In genomic region chr14:99252443-99252939, GRCh38 we compare ENCODE assay signal across 22 cellular contexts. TPM values are rescaled to one million over a fixed set of nuclear protein-coding genes. Genes with fewer than 3 reads are reported as not detected.
DNase-seq lines count a peak whose midpoint lies in the region; ATAC-seq, FAIRE-seq and TF ChIP-seq lines count a peak whose summit lies in the region.
"Had no signal": no experiment of that assay in that cellular context is flagged by ENCODE, and none has a peak within 500 bp of the region (broad histone marks: within the 10 kb centered on the region; RNA-seq: fewer than 3 reads in every experiment).

No MANE protein-coding gene starts in this region.

- H3K27me3 Mint-ChIP-seq in stimulated activated naive CD8-positive, alpha-beta T cell treated with anti-CD3 and anti-CD28 coated beads, Interleukin-15, Interleukin-2, amounts not matched to agents 100 ng/mL and 50 ng/mL, for 24 hours: no peaks in the 10 kb centered on the region
- no peaks in the 10 kb centered on the region for H3K27me3 Mint-ChIP-seq in activated CD4-positive, alpha-beta memory T cell treated with anti-CD3 and anti-CD28 coated beads, Interleukin-2, amount 10 ng/mL, durations not matched to agents 7 days and 5 days
- H3K27me3 Mint-ChIP-seq in central memory CD8-positive, alpha-beta T cell: no peaks in the 10 kb centered on the region

- FAIRE-seq in GM12892 (lab: Jason Lieb, UNC): no peak
- FAIRE-seq: bronchial epithelial cell, GM12891, K562 had no signal

- H3K4me3 ChIP-seq in thymus (ENCODE audit: low read length) (no peak overlapping the region), BE2C (ENCODE audit: low read depth, low read length) (no peak overlapping the region)
- H3K4me3 ChIP-seq: K562, MG63, SJSA1 had no signal

- H3K36me3 ChIP-seq in thymus (ENCODE audit: control insufficient read depth, insufficient read depth) (peaks cover 82% of the 10 kb centered on the region), BE2C (no peaks in the 10 kb centered on the region)
- H3K36me3 ChIP-seq: MG63, SJSA1 had no signal

- POLR2A ChIA-PET in activated CD4-positive, alpha-beta memory T cell treated with anti-CD3 and anti-CD28 coated beads, Interleukin-2, amount 10 ng/mL, durations not matched to agents 7 days and 5 days (lab: Charles Lee): interaction anchor here (24.6 to 41.9 kb wide), 2 partner anchors 11 to 14 kb away, joined by 1689 read pairs; partner anchors contain the start of gene BCL11B
- POLR2A ChIA-PET in GM10248 (lab: Yijun Ruan, JAX): no interaction called here

- peaks cover 100% of the 10 kb centered on the region for H3K4me1 Mint-ChIP-seq in stimulated activated naive CD8-positive, alpha-beta T cell treated with anti-CD3 and anti-CD28 coated beads, Interleukin-15, Interleukin-2, amounts not matched to agents 100 ng/mL and 50 ng/mL, for 24 hours (ENCODE audit: low read depth)
- peaks cover 94% of the 10 kb centered on the region for H3K4me1 Mint-ChIP-seq in activated CD4-positive, alpha-beta memory T cell treated with anti-CD3 and anti-CD28 coated beads, Interleukin-2, amount 10 ng/mL, durations not matched to agents 7 days and 5 days
- H3K4me1 Mint-ChIP-seq in central memory CD8-positive, alpha-beta T cell: peaks cover 87% of the 10 kb centered on the region

- H3K9me3 ChIP-seq in thymus (ENCODE audit: control insufficient read depth) (no peaks in the 10 kb centered on the region), BE2C (no peaks in the 10 kb centered on the region)
- H3K9me3 ChIP-seq: MG63, SJSA1 had no signal

- no peaks in the 10 kb centered on the region for H3K27me3 ChIP-seq in thymus (ENCODE audit: control insufficient read depth, insufficient read depth)
- peaks cover 41% of the 10 kb centered on the region for H3K27me3 ChIP-seq in BE2C
- H3K27me3 ChIP-seq: MG63, SJSA1 had no signal

- no peak for TF ChIP-seq POLR2A in GM12892 (IDR thresholded peaks at IDR 0.05; ENCODE audit: low read depth, low read length)

- H3K4me3 Mint-ChIP-seq in stimulated activated naive CD8-positive, alpha-beta T cell treated with anti-CD3 and anti-CD28 coated beads, Interleukin-15, Interleukin-2, amounts not matched to agents 100 ng/mL and 50 ng/mL, for 24 hours: peak overlapping the region; percentile 71
- H3K4me3 Mint-ChIP-seq in activated CD4-positive, alpha-beta memory T cell treated with anti-CD3 and anti-CD28 coated beads, Interleukin-2, amount 10 ng/mL, durations not matched to agents 7 days and 5 days: peak overlapping the region; percentile 75
- peak overlapping the region; percentile 84 for H3K4me3 Mint-ChIP-seq in central memory CD8-positive, alpha-beta T cell
- H3K4me3 Mint-ChIP-seq: dendritic cell treated with granulocyte-macrophage colony-stimulating factor and Interleukin-4, amounts not matched to agents 40 ng/mL and 50 ng/mL, for 4 days had no signal

- ATAC-seq in stimulated activated naive CD8-positive, alpha-beta T cell treated with anti-CD3 and anti-CD28 coated beads, Interleukin-15, Interleukin-2, amounts not matched to agents 100 U/mL and 50 U/mL, for 24 hours: no peak
- no peak for ATAC-seq in central memory CD8-positive, alpha-beta T cell (replicated peaks; ENCODE audit: extremely low read depth, poor library complexity, severe bottlenecking)
- ATAC-seq: K562 had no signal

- no peak for DNase-seq in stimulated activated naive CD8-positive, alpha-beta T cell treated with anti-CD3 and anti-CD28 coated beads, Interleukin-15, Interleukin-2, amounts not matched to agents 100 U/mL and 50 U/mL, for 24 hours
- no peak for DNase-seq in activated CD4-positive, alpha-beta memory T cell treated with anti-CD3 and anti-CD28 coated beads, Interleukin-2, amount 10 ng/mL, durations not matched to agents 7 days and 5 days
- no peak for DNase-seq in central memory CD8-positive, alpha-beta T cell (ENCODE audit: low spot score in 2 of 2)
- DNase-seq in GM12892 (ENCODE audit: insufficient read length): no peak
- DNase-seq in GM10248 (ENCODE audit: extremely low spot score): no peak
- DNase-seq in BE2C: no peak
- DNase-seq: COR-L47; DMS79 treated with DMSO at 0.1 percent for 48 hours; HCEC 1CT; mammary epithelial cell; MG63; NCI-H1436; retina; stimulated activated CD4-positive, alpha-beta T cell treated with anti-CD3 and anti-CD28 coated beads, Interleukin-4, amount 100 ng/mL, for 1 hour; trophoblast cell had no signal

- peak overlapping the region; percentile 36 for H3K27ac ChIP-seq in thymus (ENCODE audit: low read depth)
- H3K27ac ChIP-seq: SJSA1 had no signal

- H3K4me1 ChIP-seq in thymus (ENCODE audit: control insufficient read depth, insufficient read depth, low read length): peaks cover 27% of the 10 kb centered on the region
- H3K4me1 ChIP-seq in BE2C: no peaks in the 10 kb centered on the region
- H3K4me1 ChIP-seq: SJSA1 had no signal

- TF ChIP-seq CTCF in GM10248 (IDR thresholded peaks at IDR 0.05; ENCODE audit: control extremely low read depth, extremely low read depth, low read depth, missing control alignments): no peak
- TF ChIP-seq CTCF in BE2C (IDR thresholded peaks at IDR 0.05; ENCODE audit: low read depth, low read length): no peak

- H3K9me3 Mint-ChIP-seq in stimulated activated naive CD8-positive, alpha-beta T cell treated with anti-CD3 and anti-CD28 coated beads, Interleukin-15, Interleukin-2, amounts not matched to agents 100 ng/mL and 50 ng/mL, for 24 hours: no peaks in the 10 kb centered on the region
- no peaks in the 10 kb centered on the region for H3K9me3 Mint-ChIP-seq in activated CD4-positive, alpha-beta memory T cell treated with anti-CD3 and anti-CD28 coated beads, Interleukin-2, amount 10 ng/mL, durations not matched to agents 7 days and 5 days
- no peaks in the 10 kb centered on the region for H3K9me3 Mint-ChIP-seq in central memory CD8-positive, alpha-beta T cell
- H3K9me3 Mint-ChIP-seq: dendritic cell treated with granulocyte-macrophage colony-stimulating factor and Interleukin-4, amounts not matched to agents 40 ng/mL and 50 ng/mL, for 4 days had no signal

- H3K27ac Mint-ChIP-seq in stimulated activated naive CD8-positive, alpha-beta T cell treated with anti-CD3 and anti-CD28 coated beads, Interleukin-15, Interleukin-2, amounts not matched to agents 100 ng/mL and 50 ng/mL, for 24 hours: peak overlapping the region; percentile 96
- peak overlapping the region; percentile 94 for H3K27ac Mint-ChIP-seq in activated CD4-positive, alpha-beta memory T cell treated with anti-CD3 and anti-CD28 coated beads, Interleukin-2, amount 10 ng/mL, durations not matched to agents 7 days and 5 days
- H3K27ac Mint-ChIP-seq in central memory CD8-positive, alpha-beta T cell (ENCODE audit: low read depth): peak overlapping the region; percentile 97
- H3K27ac Mint-ChIP-seq: dendritic cell treated with granulocyte-macrophage colony-stimulating factor and Interleukin-4, amounts not matched to agents 40 ng/mL and 50 ng/mL, for 4 days had no signal

- CTCF ChIA-PET in activated CD4-positive, alpha-beta memory T cell treated with anti-CD3 and anti-CD28 coated beads, Interleukin-2, amount 10 ng/mL, durations not matched to agents 7 days and 5 days (lab: Charles Lee): interaction anchor here (0.8 to 2.4 kb wide), 3 partner anchors 19 to 22 kb away, joined by 3 to 6 read pairs (median 3); partner anchors contain the start of gene BCL11B
- CTCF ChIA-PET in GM10248 (lab: Yijun Ruan, JAX): no interaction called here

- 80% methylated on average over 9 of the region's 9 CpGs for WGBS in thymus

- peaks cover 49% of the 10 kb centered on the region for H3K36me3 Mint-ChIP-seq in stimulated activated naive CD8-positive, alpha-beta T cell treated with anti-CD3 and anti-CD28 coated beads, Interleukin-15, Interleukin-2, amounts not matched to agents 100 ng/mL and 50 ng/mL, for 24 hours (ENCODE audit: low read depth)
- H3K36me3 Mint-ChIP-seq in activated CD4-positive, alpha-beta memory T cell treated with anti-CD3 and anti-CD28 coated beads, Interleukin-2, amount 10 ng/mL, durations not matched to agents 7 days and 5 days (ENCODE audit: low read depth): peaks cover 88% of the 10 kb centered on the region
- H3K36me3 Mint-ChIP-seq in central memory CD8-positive, alpha-beta T cell (ENCODE audit: insufficient read depth): peaks cover 80% of the 10 kb centered on the region

RNA-seq across cellular contexts. Expression of gene BCL11B, which starts 19.5 kb away (rescaled TPM):
- total RNA-seq in activated CD4-positive, alpha-beta memory T cell treated with anti-CD3 and anti-CD28 coated beads, Interleukin-2, amount 10 ng/mL, durations not matched to agents 7 days and 5 days: 10 to 100 TPM; 81.7 to 82.0 TPM
- 15.1 TPM for polyA plus RNA-seq in thymus
- polyA plus RNA-seq in GM12892 (2012; ENCODE audit: missing spikeins): 0.11 TPM
- not detected for polyA plus RNA-seq in BE2C (2012; ENCODE audit: insufficient read depth, insufficient read length, low read depth)
- polyA plus RNA-seq: K562 had no signal
